ENCODE assay signal across 8 cellular contexts in the genomic region with DNA sequence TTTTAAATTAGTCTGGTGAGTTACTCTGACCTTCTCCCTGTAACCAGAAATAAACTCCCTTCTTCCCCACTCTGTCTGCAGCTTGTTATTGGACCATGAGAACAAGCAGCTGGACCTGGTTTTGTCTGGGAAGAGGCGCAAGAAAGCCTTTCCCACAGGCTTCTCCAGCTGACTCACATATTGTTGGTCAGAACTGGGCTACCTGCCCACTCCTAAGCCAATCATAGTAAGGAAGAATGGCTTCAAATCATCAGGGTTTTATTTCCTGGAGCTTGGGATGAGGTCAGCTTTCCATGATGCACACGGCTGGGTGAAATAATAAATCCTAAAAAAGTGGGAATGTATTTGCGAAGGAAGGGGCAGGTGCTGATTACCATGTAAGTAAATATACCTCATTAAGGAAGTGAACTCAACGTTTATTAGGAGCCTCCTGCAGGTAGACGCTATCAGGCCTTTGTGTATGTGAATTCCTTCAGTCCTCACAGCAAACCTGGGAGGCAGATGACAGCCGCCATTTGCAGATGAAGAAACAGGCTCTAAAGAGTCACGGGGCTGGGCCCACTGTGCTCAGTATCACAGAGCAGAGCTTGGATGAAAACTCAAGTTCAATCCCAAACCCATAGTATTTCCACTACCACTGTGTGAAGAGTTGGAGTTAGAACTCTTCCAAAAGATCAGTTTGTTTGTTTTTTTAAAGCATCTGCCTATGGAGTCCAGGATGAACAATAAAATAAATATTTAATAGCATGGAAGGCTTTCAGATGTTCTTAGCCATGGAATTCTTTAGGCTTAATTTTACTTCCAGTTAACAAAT. TPM values are rescaled to one million over a fixed set of nuclear protein-coding genes. Genes with fewer than 3 reads are reported as not detected.
A peak's percentile ranks its signal among the peaks of the same experiment; 100 is the strongest.
DNase-seq lines count a peak whose midpoint lies in the region; ATAC-seq and TF ChIP-seq lines count a peak whose summit lies in the region.

No MANE protein-coding gene starts in this region.

- H3K4me1 ChIP-seq in HEK293 (ENCODE audit: control insufficient read depth, insufficient read depth, low read length) (no peaks in the 10 kb centered on the region), hepatocyte (ENCODE audit: insufficient read depth) (peaks cover 12% of the 10 kb centered on the region), spleen (peaks cover 35 to 73% (median 62%) of the 10 kb centered on the region in 6 donors)

- no peaks in the 10 kb centered on the region for H4K20me1 ChIP-seq in hepatocyte (ENCODE audit: insufficient read depth, poor library complexity, severe bottlenecking)

- in situ Hi-C loops in astrocyte of the cerebellum (cut with HindIII; ENCODE audit: low sequenced_read_pairs) = no loop called here

- no peaks in the 10 kb centered on the region for H3K79me2 ChIP-seq in hepatocyte

- no peaks in the 10 kb centered on the region for H3K27me3 ChIP-seq in hepatocyte
- H3K27me3 ChIP-seq in spleen (replicated peaks in 1 of 7) = no peaks in the 10 kb centered on the region

- DNase-seq in astrocyte of the cerebellum (ENCODE audit: low read depth) = peak; percentile 100
- DNase-seq in hepatocyte (ENCODE audit: low spot score) = peak; percentile 83
- DNase-seq in spleen = no peak
- DNase-seq in activated T-cell treated with anti-CD3 and anti-CD28 coated beads, Interleukin-2, amount 50 U/mL, for 1 hour = no peak
- no peak for DNase-seq in pons (ENCODE audit: low spot score)
- DNase-seq in HuH-7 (ENCODE audit: low spot score) = no peak

- no peak for ATAC-seq in HG03097 (IDR thresholded peaks at IDR 0.05; ENCODE audit: low FRiP score, unreplicated experiment)

- TF ChIP-seq POLR2A in spleen (IDR thresholded peaks at IDR 0.05) = no peak

- H3K4me2 ChIP-seq in hepatocyte = no peak overlapping the region

- no peak overlapping the region for H2AFZ ChIP-seq in hepatocyte

- CTCF ChIA-PET in HEK293 (lab: Yijun Ruan, JAX) = interaction anchor here (0.6 kb wide), 1 partner anchor 786 kb away, joined by 3 read pairs; no protein-coding TSS in a partner anchor

- intact Hi-C loops in spleen (cut with DNase I; ENCODE audit: low total_unique reads) = no loop called here

- 59% methylated on average over 7 of the region's 7 CpGs for WGBS in hepatocyte (ENCODE audit: low lambda C conversion rate, missing lambda C conversion rate)
- 64 to 77% (median 73%) methylated on average over 7 of the region's 7 CpGs for WGBS in spleen, 5 donors

- H3K36me3 ChIP-seq in HEK293 (ENCODE audit: control insufficient read depth in 2 of 2, insufficient read depth in 1 of 2, low read length in 2 of 2) (no peaks in the 10 kb centered on the region), hepatocyte (replicated peaks; ENCODE audit: insufficient read depth, low read depth) (no peaks in the 10 kb centered on the region), spleen (no peaks in the 10 kb centered on the region)

- no peaks in the 10 kb centered on the region for H3K9me2 ChIP-seq in hepatocyte (replicated peaks; ENCODE audit: insufficient read depth)

- H3K9me3 ChIP-seq in HEK293 (ENCODE audit: control insufficient read depth, insufficient read depth, low read depth, low read length) (no peaks in the 10 kb centered on the region), hepatocyte (ENCODE audit: low read depth) (no peaks in the 10 kb centered on the region), spleen (no peaks in the 10 kb centered on the region)

- POLR2A ChIA-PET in HEK293 (lab: Yijun Ruan, JAX) = no interaction called here

- H3K27ac ChIP-seq in HEK293 (ENCODE audit: extremely low read depth, low read depth, low read length) = no peak overlapping the region
- H3K27ac ChIP-seq in hepatocyte = peak overlapping the region; percentile 85
- peak overlapping the region; percentile 43 to 89 (median 83) for H3K27ac ChIP-seq in spleen

- TF ChIP-seq CTCF in HEK293 (tag by site-specific recombination; IDR thresholded peaks at IDR 0.05) (no peak), astrocyte of the cerebellum (IDR thresholded peaks at IDR 0.05; ENCODE audit: low read depth, low read length, missing control alignments) (no peak), hepatocyte (IDR thresholded peaks at IDR 0.05; ENCODE audit: poor library complexity) (no peak), spleen (IDR thresholded peaks at IDR 0.05 in 8 of 11, conservative IDR thresholded peaks at IDR 0.05 in 3 of 11) (no peak)

- H3K4me3 ChIP-seq in HEK293 (ENCODE audit: low read depth, low read length) (no peak overlapping the region), astrocyte of the cerebellum (ENCODE audit: low read depth, low read length) (no peak overlapping the region), hepatocyte (no peak overlapping the region), spleen (peak overlapping the region in 2 of 8 donors; percentile 30 to 57)

TF ChIP-seq in HEK293, 187 proteins besides CTCF, POLR2A, EP300 and RAD21 (continues in another document):
- TF ChIP-seq SCRT1 (tag by site-specific recombination; IDR thresholded peaks at IDR 0.05; ENCODE audit: borderline replicate concordance) (no peak), ZFP69B (tag by site-specific recombination; IDR thresholded peaks at IDR 0.05) (0 out of 2 replicates have a peak, but pooled peaks have one; percentile 47), ZNF394 (tag by site-specific recombination; IDR thresholded peaks at IDR 0.05; ENCODE audit: borderline replicate concordance) (peak; percentile 31; the same call in 1 of the 2 replicates), ZNF701 (tag by site-specific recombination; IDR thresholded peaks at IDR 0.05) (no peak), ZNF335 (tag by site-specific recombination; conservative IDR thresholded peaks at IDR 0.05) (0 out of 2 replicates have a peak, but pooled peaks have one; percentile 35), ZNF19 (tag by site-specific recombination; IDR thresholded peaks at IDR 0.05; ENCODE audit: low read depth) (no peak), GLI4 (tag by site-specific recombination; IDR thresholded peaks at IDR 0.05) (no peak), ZNF37A (tag by site-specific recombination; IDR thresholded peaks at IDR 0.05) (no peak), ZSCAN16 (tag by site-specific recombination; IDR thresholded peaks at IDR 0.05) (no peak), GLIS2 (tag by site-specific recombination; IDR thresholded peaks at IDR 0.05) (no peak), ZNF146 (tag by site-specific recombination; IDR thresholded peaks at IDR 0.05) (no peak), ZBTB21 (tag by site-specific recombination; IDR thresholded peaks at IDR 0.05) (no peak), KLF7 (tag by site-specific recombination; IDR thresholded peaks at IDR 0.05; ENCODE audit: borderline replicate concordance) (no peak), ZNF23 (tag by site-specific recombination; IDR thresholded peaks at IDR 0.05; ENCODE audit: borderline replicate concordance) (no peak), ZNF768 (tag by site-specific recombination; IDR thresholded peaks at IDR 0.05) (no peak)
- TF ChIP-seq, protein P1, sequence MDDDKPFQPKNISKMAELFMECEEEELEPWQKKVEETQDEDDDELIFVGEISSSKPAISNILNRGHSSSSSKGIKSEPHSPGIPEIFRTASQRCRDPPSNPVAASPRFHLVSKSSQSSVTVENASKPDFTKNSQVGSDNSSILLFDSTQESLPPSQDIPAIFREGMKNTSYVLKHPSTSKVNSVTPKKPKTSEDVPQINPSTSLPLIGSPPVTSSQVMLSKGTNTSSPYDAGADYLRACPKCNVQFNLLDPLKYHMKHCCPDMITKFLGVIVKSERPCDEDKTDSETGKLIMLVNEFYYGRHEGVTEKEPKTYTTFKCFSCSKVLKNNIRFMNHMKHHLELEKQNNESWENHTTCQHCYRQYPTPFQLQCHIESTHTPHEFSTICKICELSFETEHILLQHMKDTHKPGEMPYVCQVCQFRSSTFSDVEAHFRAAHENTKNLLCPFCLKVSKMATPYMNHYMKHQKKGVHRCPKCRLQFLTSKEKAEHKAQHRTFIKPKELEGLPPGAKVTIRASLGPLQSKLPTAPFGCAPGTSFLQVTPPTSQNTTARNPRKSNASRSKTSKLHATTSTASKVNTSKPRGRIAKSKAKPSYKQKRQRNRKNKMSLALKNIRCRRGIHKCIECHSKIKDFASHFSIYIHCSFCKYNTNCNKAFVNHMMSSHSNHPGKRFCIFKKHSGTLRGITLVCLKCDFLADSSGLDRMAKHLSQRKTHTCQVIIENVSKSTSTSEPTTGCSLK (tag by site-specific recombination; IDR thresholded peaks at IDR 0.05) = no peak
- TF ChIP-seq, protein P2, sequence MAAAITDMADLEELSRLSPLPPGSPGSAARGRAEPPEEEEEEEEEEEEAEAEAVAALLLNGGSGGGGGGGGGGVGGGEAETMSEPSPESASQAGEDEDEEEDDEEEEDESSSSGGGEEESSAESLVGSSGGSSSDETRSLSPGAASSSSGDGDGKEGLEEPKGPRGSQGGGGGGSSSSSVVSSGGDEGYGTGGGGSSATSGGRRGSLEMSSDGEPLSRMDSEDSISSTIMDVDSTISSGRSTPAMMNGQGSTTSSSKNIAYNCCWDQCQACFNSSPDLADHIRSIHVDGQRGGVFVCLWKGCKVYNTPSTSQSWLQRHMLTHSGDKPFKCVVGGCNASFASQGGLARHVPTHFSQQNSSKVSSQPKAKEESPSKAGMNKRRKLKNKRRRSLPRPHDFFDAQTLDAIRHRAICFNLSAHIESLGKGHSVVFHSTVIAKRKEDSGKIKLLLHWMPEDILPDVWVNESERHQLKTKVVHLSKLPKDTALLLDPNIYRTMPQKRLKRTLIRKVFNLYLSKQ (tag by site-specific recombination; IDR thresholded peaks at IDR 0.05; ENCODE audit: borderline replicate concordance) = no peak
- TF ChIP-seq, protein P3, sequence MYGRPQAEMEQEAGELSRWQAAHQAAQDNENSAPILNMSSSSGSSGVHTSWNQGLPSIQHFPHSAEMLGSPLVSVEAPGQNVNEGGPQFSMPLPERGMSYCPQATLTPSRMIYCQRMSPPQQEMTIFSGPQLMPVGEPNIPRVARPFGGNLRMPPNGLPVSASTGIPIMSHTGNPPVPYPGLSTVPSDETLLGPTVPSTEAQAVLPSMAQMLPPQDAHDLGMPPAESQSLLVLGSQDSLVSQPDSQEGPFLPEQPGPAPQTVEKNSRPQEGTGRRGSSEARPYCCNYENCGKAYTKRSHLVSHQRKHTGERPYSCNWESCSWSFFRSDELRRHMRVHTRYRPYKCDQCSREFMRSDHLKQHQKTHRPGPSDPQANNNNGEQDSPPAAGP (tag by site-specific recombination; IDR thresholded peaks at IDR 0.05) = no peak

RNA-seq across cellular contexts. Expression of a gene that starts 32.7 kb away (rescaled TPM):
- total RNA-seq in hepatocyte (2.4 and 4.1 TPM in 2 replicates), spleen (10 to 100 TPM; 18.7 to 37.4 (median 28.6) TPM)
- polyA plus RNA-seq in hepatocyte (3.8 and 4.2 TPM in 2 replicates), spleen (10 to 100 TPM in 2 of 3 donors, 1 to 10 TPM in 1; 9.9 to 13.8 (median 11.1) TPM)

RNA-seq across cellular contexts. Expression of a gene that starts 54.6 kb away (rescaled TPM):
- total RNA-seq in hepatocyte (66.1 and 66.4 TPM in 2 replicates), spleen (100 to 1,000 TPM; 101 to 118 (median 111) TPM)
- polyA plus RNA-seq in hepatocyte (72.9 and 80.3 TPM in 2 replicates), spleen (10 to 100 TPM; 33.4 to 47.8 (median 40.9) TPM)

RNA-seq across cellular contexts. Expression of a gene that starts 54.9 kb away (rescaled TPM):
- total RNA-seq in hepatocyte = 4.6 and 6.8 TPM in 2 replicates
- 11.5 and 15.7 TPM in 2 replicates for polyA plus RNA-seq in hepatocyte
- 10 to 100 TPM in 1 of 7 donors, 1 to 10 TPM in 6; 5.8 to 10.5 (median 6.8) TPM for total RNA-seq in spleen
- 1 to 10 TPM; 2.7 to 5.1 (median 4.3) TPM for polyA plus RNA-seq in spleen

Comparison
In these comparisons a context has a peak if more than half of its experiments do, and no peak if none do; other contexts are left out.
1. DNase-seq: peak in astrocyte of the cerebellum (single experiment) and hepatocyte (single experiment); none in spleen (single experiment), activated T-cell treated with anti-CD3 and anti-CD28 coated beads, Interleukin-2, amount 50 U/mL, for 1 hour (single experiment), pons (single experiment) and HuH-7 (single experiment).